ENCODE assay signal across 29 cellular contexts in genomic region chr3:25117005-25117593, GRCh38.
"Had no signal": no experiment of that assay in that cellular context is flagged by ENCODE, and none has a peak within 500 bp of the region (broad histone marks: within the 10 kb centered on the region; RNA-seq: fewer than 3 reads in every experiment).

No MANE protein-coding gene starts in this region.

- H3K36me3 ChIP-seq: ascending aorta, breast epithelium, cardiac muscle cell had no signal

- DNase-seq: activated CD4-positive, alpha-beta memory T cell treated with anti-CD3 and anti-CD28 coated beads, Interleukin-2, amount 10 ng/mL, durations not matched to agents 7 days and 5 days; activated CD4-positive, alpha-beta T cell treated with anti-CD3 and anti-CD28 coated beads for 36 hours; activated CD4-positive, alpha-beta T cell treated with anti-CD3 and anti-CD28 coated beads, Interleukin-2, amount 10 ng/mL, durations not matched to agents 24 days and 14 days; activated CD4-positive, CD25-positive, alpha-beta regulatory T cell; activated CD4-positive, CD25-positive, alpha-beta regulatory T cell treated with anti-CD3 and anti-CD28 coated beads, Interleukin-2, amount 50 U/mL, for 72 hours; activated CD8-positive, alpha-beta memory T cell treated with anti-CD3 and anti-CD28 coated beads, Interleukin-2, amount 50 U/mL, for 48 hours; activated gamma-delta T cell; activated naive CD4-positive, alpha-beta T cell; activated naive CD4-positive, alpha-beta T cell treated with anti-CD3 and anti-CD28 coated beads, Interleukin-2, amount 10 ng/mL, durations not matched to agents 7 days and 5 days; activated naive CD8-positive, alpha-beta T cell treated with anti-CD3 and anti-CD28 coated beads, Interleukin-2, amount 10 ng/mL, durations not matched to agents 7 days and 5 days; activated T-cell treated with anti-CD3 and anti-CD28 coated beads for 4 hours; activated T-cell treated with anti-CD3 and anti-CD28 coated beads, Interleukin-2, amount 50 U/mL, for 24 hours; activated T-cell treated with anti-CD3 and anti-CD28 coated beads, Interleukin-2, amount 50 U/mL, for 72 hours; central memory CD4-positive, alpha-beta T cell; cerebellar nuclear complex; dorsolateral prefrontal cortex; effector memory CD4-positive, alpha-beta T cell; endodermal cell; foreskin fibroblast; T-helper 1 cell; T-helper 17 cell; T1000 had no signal

- H3K27ac ChIP-seq: ascending aorta, breast epithelium, cardiac muscle cell, coronary artery, dorsolateral prefrontal cortex had no signal

- FAIRE-seq: frontal cortex had no signal

- H3K4me3 ChIP-seq: ascending aorta, breast epithelium, cardiac muscle cell, coronary artery, dorsolateral prefrontal cortex had no signal

- H3K27me3 ChIP-seq: ascending aorta, breast epithelium, cardiac muscle cell had no signal

- H3K4me1 ChIP-seq: ascending aorta, breast epithelium had no signal

- ATAC-seq: activated CD4-positive, alpha-beta T cell treated with anti-CD3 and anti-CD28 coated beads for 36 hours; activated naive CD4-positive, alpha-beta T cell treated with anti-CD3 and anti-CD28 coated beads, Interleukin-2, amount 50 U/mL, for 72 hours; activated T-cell treated with anti-CD3 and anti-CD28 coated beads, Interleukin-2, amount 50 U/mL, for 72 hours; esophagus mucosa; T-helper 17 cell had no signal

- H3K9me3 ChIP-seq: ascending aorta, breast epithelium had no signal
